Comparison of ENCODE assay signal across 20 cellular contexts in the genomic region with DNA sequence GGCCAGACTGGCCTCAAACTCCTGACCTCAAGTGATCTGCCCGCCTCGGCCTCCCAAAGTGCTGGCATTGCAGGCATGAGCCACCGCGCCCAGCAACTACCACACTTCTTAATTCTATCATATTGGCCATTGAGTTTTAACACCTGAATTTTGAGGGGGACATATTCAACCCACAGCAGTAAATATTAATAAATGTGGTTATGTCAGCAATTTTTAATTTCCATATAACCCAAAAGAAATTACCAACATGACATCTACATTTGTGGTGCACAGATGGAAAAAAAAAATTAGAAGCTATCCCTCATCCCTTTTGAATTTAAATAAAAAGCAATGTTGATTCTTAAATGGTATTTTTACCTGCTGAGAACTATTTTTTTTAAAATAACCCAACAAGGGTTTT.
DNase-seq lines count a peak whose midpoint lies in the region; ATAC-seq, FAIRE-seq and TF ChIP-seq lines count a peak whose summit lies in the region.
"Had no signal": no experiment of that assay in that cellular context is flagged by ENCODE, and none has a peak within 500 bp of the region (broad histone marks: within the 10 kb centered on the region; RNA-seq: fewer than 3 reads in every experiment).

No MANE protein-coding gene starts in this region.

- no peak overlapping the region for H4K5ac ChIP-seq in IMR-90 (ENCODE audit: low read depth, low read length)

- no peak for ATAC-seq in HepG2
- ATAC-seq in right lobe of liver = no peak
- ATAC-seq in IMR-90 (ENCODE audit: low read depth) = no peak
- ATAC-seq in K562 = no peak
- ATAC-seq: CD8-positive, alpha-beta T cell; GM12878 had no signal

- in situ Hi-C loops in HepG2 (cut with HindIII; ENCODE audit: extremely low pct_ligation_motif_present, low pct_unique_long_range_greater_than_20kb) = no loop called here
- in situ Hi-C loops in IMR-90 (cut with MboI; ENCODE audit: low sequenced_read_pairs) = no loop called here
- in situ Hi-C loops in K562 (cut with MboI) = no loop called here

- FAIRE-seq in HepG2 (lab: Jason Lieb, UNC) = no peak
- no peak for FAIRE-seq in K562 (lab: Jason Lieb, UNC)
- FAIRE-seq: GM12878, GM19239, H54 had no signal

- H4K8ac ChIP-seq in IMR-90 (ENCODE audit: low read depth in 2 of 2, low read length in 2 of 2) = no peak overlapping the region

- H4K20me1 ChIP-seq in HepG2 (ENCODE audit: insufficient read depth, low read length) = no peaks in the 10 kb centered on the region
- no peaks in the 10 kb centered on the region for H4K20me1 ChIP-seq in IMR-90 (ENCODE audit: insufficient read depth, low read length)
- H4K20me1 ChIP-seq in K562 (replicated peaks; ENCODE audit: control insufficient read depth, insufficient read depth, low read length) = no peaks in the 10 kb centered on the region

- intact Hi-C loops in HepG2 (cut with micrococcal nuclease; ENCODE audit: unreplicated experiment) = no loop called here
- intact Hi-C loops in right lobe of liver (cut with DNase I) = no loop called here
- intact Hi-C loops in IMR-90 (cut with micrococcal nuclease) = no loop called here
- intact Hi-C loops in K562 (cut with micrococcal nuclease) = no loop called here

- H3K79me2 ChIP-seq in HepG2 (ENCODE audit: insufficient read depth, low read length) (no peaks in the 10 kb centered on the region), K562 (ENCODE audit: control insufficient read depth, insufficient read depth, low read length) (no peaks in the 10 kb centered on the region)

- TF ChIP-seq EP300 in HepG2 (IDR thresholded peaks at IDR 0.05; ENCODE audit: low read depth in 2 of 2, low read length in 2 of 2) (no peak), HepG2 (CRISPR knock-in tag; IDR thresholded peaks at IDR 0.05; ENCODE audit: borderline replicate concordance) (no peak), K562 (IDR thresholded peaks at IDR 0.05; ENCODE audit: low read length) (no peak), suprapubic skin (IDR thresholded peaks at IDR 0.05) (no peak)

- H3K9me1 ChIP-seq in IMR-90 (ENCODE audit: insufficient read depth, low read length) (no peaks in the 10 kb centered on the region), K562 (ENCODE audit: control insufficient read depth, insufficient read depth, low read length) (no peaks in the 10 kb centered on the region)

- no peak for TF ChIP-seq CTCF in HepG2 (CRISPR knock-in tag; IDR thresholded peaks at IDR 0.05)
- TF ChIP-seq CTCF in right lobe of liver (IDR thresholded peaks at IDR 0.05) = no peak
- no peak for TF ChIP-seq CTCF in IMR-90 (conservative IDR thresholded peaks at IDR 0.05; ENCODE audit: low read depth, low read length)
- no peak for TF ChIP-seq CTCF in K562 (IDR thresholded peaks at IDR 0.05 in 2 of 3, conservative IDR thresholded peaks at IDR 0.05 in 1 of 3; ENCODE audit: insufficient read depth in 2 of 3, low read depth in 1 of 3, low read length in 3 of 3)
- TF ChIP-seq CTCF in suprapubic skin (IDR thresholded peaks at IDR 0.05) = no peak

- H2BK120ac ChIP-seq in IMR-90 (ENCODE audit: low read depth, low read length) = no peak overlapping the region

- TF ChIP-seq RAD21 in HepG2 (CRISPR knock-in tag; IDR thresholded peaks at IDR 0.05) (no peak), IMR-90 (IDR thresholded peaks at IDR 0.05; ENCODE audit: low read length) (no peak), K562 (CRISPR knock-in tag; conservative IDR thresholded peaks at IDR 0.05 in 1 of 2, IDR thresholded peaks at IDR 0.05 in 1 of 2) (no peak)

- DNase-seq in HepG2 (ENCODE audit: low spot score) (no peak), right lobe of liver (no peak), IMR-90 (no peak), K562 (ENCODE audit: extremely low read depth in 1 of 4, low spot score in 3 of 4) (no peak), suprapubic skin (ENCODE audit: low spot score in 2 of 2) (no peak), NCI-H774 (lab: John Stamatoyannopoulos, UW) (no peak)
- DNase-seq: 8988T; C1 segment of cervical spinal cord; Caco-2; CD4-positive, CD25-positive, alpha-beta regulatory T cell; CD8-positive, alpha-beta T cell; DMS153; DND-41; GDM1; GOT3; HFFc6 had no signal

- H3K14ac ChIP-seq in IMR-90 (replicated peaks; ENCODE audit: low read depth, low read length) = no peak overlapping the region

- H3K4me2 ChIP-seq in HepG2 (ENCODE audit: low read depth, low read length) (no peak overlapping the region), IMR-90 (ENCODE audit: low read depth, low read length) (no peak overlapping the region), K562 (ENCODE audit: insufficient read depth, low read length) (no peak overlapping the region)

- H3K36me3 ChIP-seq in HepG2 (replicated peaks in 1 of 2; ENCODE audit: control insufficient read depth in 1 of 2, insufficient read depth in 2 of 2, low read length in 2 of 2) (no peaks in the 10 kb centered on the region), right lobe of liver (peaks cover 0 to 4% (median 0%) of the 10 kb centered on the region in 4 donors), IMR-90 (ENCODE audit: control insufficient read depth, insufficient read depth, low read length) (no peaks in the 10 kb centered on the region), K562 (ENCODE audit: control insufficient read depth, insufficient read depth, low read length) (no peaks in the 10 kb centered on the region), suprapubic skin (no peaks in the 10 kb centered on the region)
- H3K36me3 ChIP-seq: HAP-1 had no signal

- BruUV-seq in HepG2 (replicated peaks; lab: Mats Ljungman, UMichigan) (no TSS peak), IMR-90 (replicated peaks; lab: Mats Ljungman, UMichigan) (no TSS peak), K562 (replicated peaks; lab: Mats Ljungman, UMichigan) (no TSS peak)

- H3K27ac ChIP-seq in HepG2 (ENCODE audit: extremely low read length, insufficient read depth, low read length) = no peak overlapping the region
- no peak overlapping the region for H3K27ac ChIP-seq in right lobe of liver
- H3K27ac ChIP-seq in IMR-90 (ENCODE audit: insufficient read depth, low read length) = no peak overlapping the region
- H3K27ac ChIP-seq in K562 (ENCODE audit: extremely low read depth, low read depth, low read length) = no peak overlapping the region
- no peak overlapping the region for H3K27ac ChIP-seq in suprapubic skin

- H3K9me3 ChIP-seq in HepG2 (ENCODE audit: low read length) = no peaks in the 10 kb centered on the region
- H3K9me3 ChIP-seq in right lobe of liver = no peaks in the 10 kb centered on the region
- H3K9me3 ChIP-seq in IMR-90 (ENCODE audit: control insufficient read depth, insufficient read depth, low read length) = no peaks in the 10 kb centered on the region
- no peaks in the 10 kb centered on the region for H3K9me3 ChIP-seq in K562 (replicated peaks; ENCODE audit: control insufficient read depth, insufficient read depth, low read depth, low read length)
- no peaks in the 10 kb centered on the region for H3K9me3 ChIP-seq in suprapubic skin
- H3K9me3 ChIP-seq: Caco-2, HAP-1 had no signal

- CTCF ChIA-PET in HepG2 (lab: Yijun Ruan, JAX; ENCODE audit: low intra/inter-chr PET ratio, low total read pairs) (no interaction called here), IMR-90 (lab: Yijun Ruan, JAX) (no interaction called here), K562 (lab: Yijun Ruan, JAX; ENCODE audit: low intra/inter-chr PET ratio) (no interaction called here)

- no peak overlapping the region for H3K23ac ChIP-seq in IMR-90 (ENCODE audit: low read depth, low read length)

- H3K4me3 ChIP-seq in HepG2 (replicated peaks in 1 of 3; ENCODE audit: insufficient read depth in 1 of 3, low read depth in 2 of 3, low read length in 3 of 3) = no peak overlapping the region
- no peak overlapping the region for H3K4me3 ChIP-seq in right lobe of liver
- no peak overlapping the region for H3K4me3 ChIP-seq in IMR-90 (ENCODE audit: insufficient read depth, low read depth, low read length)
- no peak overlapping the region for H3K4me3 ChIP-seq in K562
- no peak overlapping the region for H3K4me3 ChIP-seq in suprapubic skin
- H3K4me3 ChIP-seq: GM12878, HAP-1 had no signal

- 50% methylated on average over 4 of the region's 4 CpGs for WGBS in HepG2 (ENCODE audit: low lambda C conversion rate)
- WGBS in right lobe of liver (ENCODE audit: insufficient coverage, low coverage, low lambda C conversion rate, missing lambda C conversion rate) = 83% methylated on average over 4 of the region's 4 CpGs
- 100% methylated on average over 2 of the region's 4 CpGs; no CpG with 5 or more reads in 1 of the 2 experiments for WGBS in IMR-90 (ENCODE audit: extremely low coverage in 2 of 2, insufficient read length in 1 of 2), 2 experiments
- WGBS in K562 (ENCODE audit: insufficient coverage, low coverage, missing lambda C conversion rate) = 0% methylated on average over 4 of the region's 4 CpGs
- 95% methylated on average over 4 of the region's 4 CpGs for WGBS in suprapubic skin

- H3K9ac ChIP-seq in HepG2 (ENCODE audit: insufficient read depth, low read depth, low read length) (no peak overlapping the region), IMR-90 (ENCODE audit: low read depth, low read length) (no peak overlapping the region), K562 (ENCODE audit: insufficient read depth in 1 of 2, low read depth in 2 of 2, low read length in 2 of 2) (no peak overlapping the region)

- H3K56ac ChIP-seq in IMR-90 (ENCODE audit: extremely low read depth, insufficient read depth, low read length) = no peak overlapping the region

- no peak overlapping the region for H3K18ac ChIP-seq in IMR-90 (ENCODE audit: low read depth, low read length)

- TF ChIP-seq POLR2A in HepG2 (IDR thresholded peaks at IDR 0.05; ENCODE audit: insufficient read depth in 1 of 2, low read depth in 2 of 2, low read length in 2 of 2) = no peak
- TF ChIP-seq POLR2A in right lobe of liver (IDR thresholded peaks at IDR 0.05) = no peak
- no peak for TF ChIP-seq POLR2A in IMR-90 (IDR thresholded peaks at IDR 0.05; ENCODE audit: low read depth, low read length)
- TF ChIP-seq POLR2A in K562 (conservative IDR thresholded peaks at IDR 0.05) = no peak
- no peak for TF ChIP-seq POLR2A in suprapubic skin (IDR thresholded peaks at IDR 0.05)

- no peak overlapping the region for H2BK5ac ChIP-seq in IMR-90 (ENCODE audit: low read depth, low read length, poor library complexity, severe bottlenecking)

- no peak overlapping the region for H2AK9ac ChIP-seq in IMR-90 (replicated peaks; ENCODE audit: low read depth, low read length, poor library complexity)

- POLR2A ChIA-PET in HepG2 (lab: Yijun Ruan, JAX) = no interaction called here
- POLR2A ChIA-PET in IMR-90 (lab: Charles Lee; ENCODE audit: unreplicated experiment) = no interaction called here
- POLR2A ChIA-PET in K562 (lab: Yijun Ruan, JAX) = no interaction called here

- H2AFZ ChIP-seq in HepG2 (ENCODE audit: low read length) (no peak overlapping the region), IMR-90 (replicated peaks; ENCODE audit: low read length, poor library complexity) (no peak overlapping the region), K562 (ENCODE audit: low read depth, low read length) (no peak overlapping the region)

- H3K4me1 ChIP-seq in HepG2 (ENCODE audit: insufficient read depth, low read length) = no peaks in the 10 kb centered on the region
- no peaks in the 10 kb centered on the region for H3K4me1 ChIP-seq in right lobe of liver
- H3K4me1 ChIP-seq in IMR-90 (ENCODE audit: control insufficient read depth, insufficient read depth, low read length) = no peaks in the 10 kb centered on the region
- no peaks in the 10 kb centered on the region for H3K4me1 ChIP-seq in K562 (replicated peaks in 1 of 2; ENCODE audit: control insufficient read depth in 2 of 2, insufficient read depth in 2 of 2, low read length in 2 of 2)
- no peaks in the 10 kb centered on the region for H3K4me1 ChIP-seq in suprapubic skin
- H3K4me1 ChIP-seq: Caco-2, HAP-1 had no signal

- no peak overlapping the region for H3K4ac ChIP-seq in IMR-90 (ENCODE audit: low read depth, low read length)

- dilution Hi-C loops in IMR-90 (cut with HindIII; ENCODE audit: low sequenced_read_pairs, unreplicated experiment) = no loop called here

- no peak overlapping the region for H4K91ac ChIP-seq in IMR-90 (ENCODE audit: insufficient read depth, low read depth, low read length)

- H3K27me3 ChIP-seq in HepG2 (ENCODE audit: control insufficient read depth in 1 of 2, insufficient read depth in 2 of 2, low read length in 2 of 2) = no peaks in the 10 kb centered on the region
- H3K27me3 ChIP-seq in right lobe of liver = no peaks in the 10 kb centered on the region
- H3K27me3 ChIP-seq in IMR-90 (ENCODE audit: control insufficient read depth, insufficient read depth, low read length) = no peaks in the 10 kb centered on the region
- H3K27me3 ChIP-seq in K562 (ENCODE audit: control insufficient read depth in 2 of 2, insufficient read depth in 2 of 2, low read length in 2 of 2) = no peaks in the 10 kb centered on the region
- no peaks in the 10 kb centered on the region for H3K27me3 ChIP-seq in suprapubic skin

- H2AK5ac ChIP-seq in IMR-90 (ENCODE audit: low read depth, low read length) = no peak overlapping the region

- H3K79me1 ChIP-seq in IMR-90 (ENCODE audit: low read depth in 1 of 2, low read length in 2 of 2) = no peaks in the 10 kb centered on the region

- H2BK20ac ChIP-seq in IMR-90 (ENCODE audit: low read depth, low read length) = no peak overlapping the region

- no peak overlapping the region for H2BK15ac ChIP-seq in IMR-90 (ENCODE audit: low read depth, low read length)
